In the genomic region with DNA sequence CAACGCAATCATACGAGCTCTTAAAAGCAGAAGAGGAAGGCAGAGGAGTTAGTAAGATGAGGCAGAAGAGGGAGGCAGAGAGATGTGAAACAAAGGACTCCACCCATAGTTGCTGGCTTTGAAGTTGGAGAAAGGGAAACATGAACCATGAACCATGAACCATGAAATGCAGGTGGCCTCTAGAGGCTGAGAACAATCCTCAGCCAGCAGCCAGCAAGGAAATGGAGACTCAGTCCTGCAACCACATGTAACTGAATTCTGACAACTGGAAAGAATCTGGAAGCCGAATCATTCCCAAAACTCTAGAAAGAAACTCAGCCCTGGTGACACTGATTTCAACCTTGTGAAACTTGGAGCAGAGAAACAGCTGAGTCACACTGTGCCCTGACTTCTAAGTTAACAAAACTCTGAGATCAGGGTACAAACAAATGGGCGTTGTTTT, we compare ENCODE assay signal across 9 cellular contexts. TPM values are rescaled to one million over a fixed set of nuclear protein-coding genes. Genes with fewer than 3 reads are reported as not detected.
A peak's percentile ranks its signal among the peaks of the same experiment; 100 is the strongest.
DNase-seq lines count a peak whose midpoint lies in the region; ATAC-seq and TF ChIP-seq lines count a peak whose summit lies in the region.
"Had no signal": no experiment of that assay in that cellular context is flagged by ENCODE, and none has a peak within 500 bp of the region (broad histone marks: within the 10 kb centered on the region; RNA-seq: fewer than 3 reads in every experiment).

No MANE protein-coding gene starts in this region.

- H3K79me2 ChIP-seq in mesendoderm (ENCODE audit: control insufficient read depth, insufficient read depth, low read length), result no peaks in the 10 kb centered on the region

- H2BK15ac ChIP-seq in IMR-90 (ENCODE audit: low read depth, low read length) (peak overlapping the region; percentile 82; the same call in 2 of the 3 replicates), mesendoderm (replicated peaks; ENCODE audit: low read depth) (no peak overlapping the region)

- peak overlapping the region; percentile 59; the same call in 1 of the 2 replicates for H3K4me2 ChIP-seq in IMR-90 (ENCODE audit: low read depth, low read length)
- no peak overlapping the region for H3K4me2 ChIP-seq in mesendoderm (ENCODE audit: low read length)

- H2BK120ac ChIP-seq in IMR-90 (ENCODE audit: low read depth, low read length) (peak overlapping the region; percentile 96), mesendoderm (ENCODE audit: low read depth, low read length) (no peak overlapping the region)

- H2BK20ac ChIP-seq in IMR-90 (ENCODE audit: low read depth, low read length), result peak overlapping the region; percentile 71

- H3K27ac Mint-ChIP-seq in activated CD4-positive, alpha-beta T cell treated with anti-CD3 and anti-CD28 coated beads for 36 hours, result no peak overlapping the region
- H3K27ac Mint-ChIP-seq in nephron progenitor cell, result no peak overlapping the region

- H3K27me3 ChIP-seq in IMR-90 (ENCODE audit: control insufficient read depth, insufficient read depth, low read length) (no peaks in the 10 kb centered on the region), adipocyte (replicated peaks; ENCODE audit: control insufficient read depth, insufficient read depth, low read length) (no peaks in the 10 kb centered on the region), mesendoderm (ENCODE audit: insufficient read depth, low read length, poor library complexity) (no peaks in the 10 kb centered on the region), adrenal gland (no peaks in the 10 kb centered on the region)
- H3K27me3 ChIP-seq: cardiac muscle cell had no signal

- intact Hi-C loops in activated CD4-positive, alpha-beta T cell treated with anti-CD3 and anti-CD28 coated beads for 36 hours (cut with DNase I, micrococcal nuclease), result loop anchor here in 1 of 2 experiments (2.0 kb wide), 1 partner anchor 90 kb away; no protein-coding TSS in a partner anchor
- intact Hi-C loops in IMR-90 (cut with micrococcal nuclease) (loop anchor here (5.0 kb wide), 1 partner anchor 34 kb away; no protein-coding TSS in a partner anchor), adrenal gland (cut with DNase I) (no loop called here)

- peak overlapping the region; percentile 11 for H2AK9ac ChIP-seq in IMR-90 (replicated peaks; ENCODE audit: low read depth, low read length, poor library complexity)

- no peaks in the 10 kb centered on the region for H3K27me3 Mint-ChIP-seq in activated CD4-positive, alpha-beta T cell treated with anti-CD3 and anti-CD28 coated beads for 36 hours
- no peaks in the 10 kb centered on the region for H3K27me3 Mint-ChIP-seq in nephron progenitor cell (ENCODE audit: low read depth, poor library complexity)

- H2BK5ac ChIP-seq in IMR-90 (ENCODE audit: low read depth, low read length, poor library complexity, severe bottlenecking) (peak overlapping the region; percentile 96), mesendoderm (ENCODE audit: low read length) (no peak overlapping the region)

- peak overlapping the region; percentile 72 for H3K14ac ChIP-seq in IMR-90 (replicated peaks; ENCODE audit: low read depth, low read length)

- H3K4me3 ChIP-seq in IMR-90 (ENCODE audit: insufficient read depth, low read depth, low read length) (no peak overlapping the region; the same call in 1 of the 2 replicates), adipocyte (ENCODE audit: low read length) (peak overlapping the region; percentile 61), mesendoderm (ENCODE audit: low read length) (no peak overlapping the region), adrenal gland (no peak overlapping the region)
- H3K4me3 ChIP-seq: cardiac muscle cell had no signal

- peaks cover 9% of the 10 kb centered on the region for H3K9me1 ChIP-seq in IMR-90 (ENCODE audit: insufficient read depth, low read length)

- ATAC-seq in activated CD4-positive, alpha-beta T cell treated with anti-CD3 and anti-CD28 coated beads for 36 hours, result peak; percentile 77
- ATAC-seq in GM21526 (IDR thresholded peaks at IDR 0.05; ENCODE audit: low FRiP score, unreplicated experiment), result peak; percentile 65
- peak; percentile 64 for ATAC-seq in IMR-90 (ENCODE audit: low read depth)

- TF ChIP-seq CTCF in IMR-90 (conservative IDR thresholded peaks at IDR 0.05; ENCODE audit: low read depth, low read length) (no peak), adrenal gland (IDR thresholded peaks at IDR 0.05) (no peak), nephron progenitor cell (IDR thresholded peaks at IDR 0.05) (no peak)

- H3K56ac ChIP-seq in IMR-90 (ENCODE audit: extremely low read depth, insufficient read depth, low read length) (peak overlapping the region; percentile 67), mesendoderm (ENCODE audit: low read length) (no peak overlapping the region)

- no peak overlapping the region for H3K9ac ChIP-seq in IMR-90 (ENCODE audit: low read depth, low read length)
- peak overlapping the region; percentile 34 for H3K9ac ChIP-seq in adipocyte (ENCODE audit: low read length)
- no peak overlapping the region for H3K9ac ChIP-seq in mesendoderm (ENCODE audit: low read length)

- peaks cover 12 to 20% of the 10 kb centered on the region in 2 experiments; a peak in 3 of 4 replicates for H3K79me1 ChIP-seq in IMR-90 (ENCODE audit: low read depth in 1 of 2, low read length in 2 of 2)
- H3K79me1 ChIP-seq in mesendoderm (ENCODE audit: low read length), result no peaks in the 10 kb centered on the region

- no peaks in the 10 kb centered on the region for H3K9me3 ChIP-seq in IMR-90 (ENCODE audit: control insufficient read depth, insufficient read depth, low read length)
- no peaks in the 10 kb centered on the region for H3K9me3 ChIP-seq in adipocyte (ENCODE audit: control insufficient read depth, low read length)
- H3K9me3 ChIP-seq in adrenal gland (replicated peaks in 1 of 3), result no peaks in the 10 kb centered on the region

- H3K4me1 ChIP-seq in IMR-90 (ENCODE audit: control insufficient read depth, insufficient read depth, low read length) (peaks cover 8% of the 10 kb centered on the region), adipocyte (ENCODE audit: control insufficient read depth, insufficient read depth, low read length) (peaks cover 18% of the 10 kb centered on the region), mesendoderm (ENCODE audit: control insufficient read depth, low read depth, low read length) (peaks cover 1% of the 10 kb centered on the region), adrenal gland (replicated peaks in 1 of 2) (peaks cover 0 to 10% of the 10 kb centered on the region in 2 donors)

- H2AK5ac ChIP-seq in IMR-90 (ENCODE audit: low read depth, low read length) (peak overlapping the region; percentile 78), mesendoderm (ENCODE audit: low read length) (no peak overlapping the region)

- H3K4ac ChIP-seq in IMR-90 (ENCODE audit: low read depth, low read length) (peak overlapping the region; percentile 86), mesendoderm (ENCODE audit: low read depth, low read length) (no peak overlapping the region)

- H4K8ac ChIP-seq in IMR-90 (ENCODE audit: low read depth in 2 of 2, low read length in 2 of 2), result peak overlapping the region; percentile 34 to 95; a peak in 3 of 4 replicates
- H4K8ac ChIP-seq in mesendoderm (ENCODE audit: low read depth, low read length), result no peak overlapping the region

- WGBS in IMR-90 (ENCODE audit: extremely low coverage in 2 of 2, insufficient read length in 1 of 2), 2 experiments, result 100% methylated on average over 2 of the region's 4 CpGs; no CpG with 5 or more reads in 1 of the 2 experiments
- no CpG with 5 or more reads among the region's 4 CpGs for WGBS in mesendoderm (ENCODE audit: extremely low coverage, insufficient coverage, low lambda C conversion rate)
- 55 to 66% (median 64%) methylated on average over 4 of the region's 4 CpGs for WGBS in adrenal gland, 4 donors

- H4K5ac ChIP-seq in IMR-90 (ENCODE audit: low read depth, low read length), result peak overlapping the region; percentile 46
- H4K5ac ChIP-seq in mesendoderm (ENCODE audit: low read length), result no peak overlapping the region

- CTCF ChIA-PET in activated CD4-positive, alpha-beta T cell treated with anti-CD3 and anti-CD28 coated beads for 36 hours (lab: Charles Lee), result interaction anchor here (1.0 to 2.5 kb wide), 4 partner anchors 43 to 113 kb away, joined by 3 to 13 read pairs (median 4); no protein-coding TSS in a partner anchor
- CTCF ChIA-PET in IMR-90 (lab: Yijun Ruan, JAX), result interaction anchor here (0.9 kb wide), 1 partner anchor 10 kb away, joined by 4 read pairs; no protein-coding TSS in a partner anchor

- H4K20me1 ChIP-seq in IMR-90 (ENCODE audit: insufficient read depth, low read length), result no peaks in the 10 kb centered on the region

- H4K91ac ChIP-seq in IMR-90 (ENCODE audit: insufficient read depth, low read depth, low read length), result peak overlapping the region; percentile 94

- H3K18ac ChIP-seq in IMR-90 (ENCODE audit: low read depth, low read length), result peak overlapping the region; percentile 86; the same call in 1 of the 2 replicates
- H3K18ac ChIP-seq in mesendoderm (ENCODE audit: low read length), result no peak overlapping the region

- DNase-seq in activated CD4-positive, alpha-beta T cell treated with anti-CD3 and anti-CD28 coated beads for 36 hours, result peak; percentile 37
- no peak for DNase-seq in activated CD4-positive, alpha-beta T cell treated with anti-CD3 and anti-CD28 coated beads, Interleukin-2, amount 50 U/mL, for 4 hours
- DNase-seq in IMR-90, result peak; percentile 71
- peak; percentile 90 for DNase-seq in adipocyte (ENCODE audit: low read depth)
- peak; percentile 57 for DNase-seq in mesendoderm
- no peak for DNase-seq in adrenal gland
- DNase-seq in nephron progenitor cell, result no peak

- peak overlapping the region; percentile 66 for H3K23ac ChIP-seq in IMR-90 (ENCODE audit: low read depth, low read length)
- no peak overlapping the region for H3K23ac ChIP-seq in mesendoderm (ENCODE audit: low read length)

- H3K4me3 Mint-ChIP-seq in activated CD4-positive, alpha-beta T cell treated with anti-CD3 and anti-CD28 coated beads for 36 hours, result no peak overlapping the region
- H3K4me3 Mint-ChIP-seq in nephron progenitor cell, result no peak overlapping the region

- no TSS peak for BruUV-seq in IMR-90 (replicated peaks; lab: Mats Ljungman, UMichigan)

- no peaks in the 10 kb centered on the region for H3K9me3 Mint-ChIP-seq in activated CD4-positive, alpha-beta T cell treated with anti-CD3 and anti-CD28 coated beads for 36 hours (ENCODE audit: low read depth)
- H3K9me3 Mint-ChIP-seq in nephron progenitor cell, result peaks cover 10% of the 10 kb centered on the region

- in situ Hi-C loops in IMR-90 (cut with MboI; ENCODE audit: low sequenced_read_pairs), result no loop called here

- no peaks in the 10 kb centered on the region for H3K36me3 Mint-ChIP-seq in activated CD4-positive, alpha-beta T cell treated with anti-CD3 and anti-CD28 coated beads for 36 hours (ENCODE audit: low read depth)
- H3K36me3 Mint-ChIP-seq in nephron progenitor cell (ENCODE audit: low read depth), result peaks cover 7% of the 10 kb centered on the region

- dilution Hi-C loops in IMR-90 (cut with HindIII; ENCODE audit: low sequenced_read_pairs, unreplicated experiment), result no loop called here

- TF ChIP-seq RAD21 in IMR-90 (IDR thresholded peaks at IDR 0.05; ENCODE audit: low read length), result no peak

- POLR2A ChIA-PET in activated CD4-positive, alpha-beta T cell treated with anti-CD3 and anti-CD28 coated beads for 36 hours (lab: Charles Lee), result no interaction called here
- POLR2A ChIA-PET in IMR-90 (lab: Charles Lee; ENCODE audit: unreplicated experiment), result interaction anchor here (0.6 kb wide), 1 partner anchor 38 kb away, joined by 3 read pairs; no protein-coding TSS in a partner anchor

- H3K36me3 ChIP-seq in IMR-90 (ENCODE audit: control insufficient read depth, insufficient read depth, low read length) (no peaks in the 10 kb centered on the region), adipocyte (ENCODE audit: control insufficient read depth, insufficient read depth, low read length, severe bottlenecking) (no peaks in the 10 kb centered on the region), mesendoderm (ENCODE audit: control insufficient read depth, insufficient read depth, low read length) (no peaks in the 10 kb centered on the region), adrenal gland (replicated peaks in 1 of 2) (no peaks in the 10 kb centered on the region)
- H3K36me3 ChIP-seq: cardiac muscle cell had no signal

- H3K27ac ChIP-seq in IMR-90 (ENCODE audit: insufficient read depth, low read length) (peak overlapping the region; percentile 66), mesendoderm (ENCODE audit: low read depth, low read length) (no peak overlapping the region), adrenal gland (no peak overlapping the region)
- H3K27ac ChIP-seq: cardiac muscle cell had no signal

- peak overlapping the region; percentile 60 for H2AFZ ChIP-seq in IMR-90 (replicated peaks; ENCODE audit: low read length, poor library complexity)

- peaks cover 42% of the 10 kb centered on the region for H3K4me1 Mint-ChIP-seq in activated CD4-positive, alpha-beta T cell treated with anti-CD3 and anti-CD28 coated beads for 36 hours
- no peaks in the 10 kb centered on the region for H3K4me1 Mint-ChIP-seq in nephron progenitor cell

- TF ChIP-seq POLR2A in IMR-90 (IDR thresholded peaks at IDR 0.05; ENCODE audit: low read depth, low read length), result no peak
- TF ChIP-seq POLR2A in adrenal gland (IDR thresholded peaks at IDR 0.05), result no peak

RNA-seq across cellular contexts. Expression of a gene that starts 10.1 kb away (rescaled TPM):
- 1 to 10 TPM; 6.1 to 6.5 TPM for total RNA-seq in activated CD4-positive, alpha-beta T cell treated with anti-CD3 and anti-CD28 coated beads for 36 hours
- total RNA-seq in IMR-90 (2012; rRNA removed) (4.7 and 7.5 TPM in 2 replicates), adrenal gland (1 to 10 TPM in 7 of 8 donors, under 1 TPM in 1; 0.91 to 7.3 (median 3.0) TPM)
- polyA plus RNA-seq in IMR-90 (2012; rRNA removed) (4.5 and 5.7 TPM in 2 replicates), adrenal gland (1 to 10 TPM; 1.4 to 5.0 (median 1.7) TPM)
- polyA plus RNA-seq in IMR-90 (2012; cell fraction: cytosol; rRNA removed), result 1.0 and 1.4 TPM in 2 replicates
- 0.16 and 2.9 TPM in 2 replicates for polyA plus RNA-seq in IMR-90 (2012; cell fraction: nucleus; rRNA removed; ENCODE audit: low replicate concordance)
- polyA plus RNA-seq in mesendoderm (2013, experiment 1 of 2), result 2.6 TPM
- polyA plus RNA-seq in mesendoderm (2013, experiment 2 of 2), result 2.8 TPM

Comparison
In these comparisons a context has a peak if more than half of its experiments do, and no peak if none do; other contexts are left out.
1. DNase-seq: peak in activated CD4-positive, alpha-beta T cell treated with anti-CD3 and anti-CD28 coated beads for 36 hours (single experiment), IMR-90 (single experiment), adipocyte (single experiment) and mesendoderm (single experiment); none in activated CD4-positive, alpha-beta T cell treated with anti-CD3 and anti-CD28 coated beads, Interleukin-2, amount 50 U/mL, for 4 hours (0 of 2), adrenal gland (0 of 7) and nephron progenitor cell (single experiment).
2. Peak in every context shown above with its lines, with median percentiles within 50 percentile points of each other: ATAC-seq.